7 cellular contexts compared by ENCODE assay signal in genomic region chr7:100803398-100804161, GRCh38. TPM values are rescaled to one million over a fixed set of nuclear protein-coding genes. Genes with fewer than 3 reads are reported as not detected.
DNase-seq lines count a peak whose midpoint lies in the region; ATAC-seq and TF ChIP-seq lines count a peak whose summit lies in the region.

No MANE protein-coding gene starts in this region.

- TF ChIP-seq CTCF in astrocyte of the cerebellum (IDR thresholded peaks at IDR 0.05; ENCODE audit: low read depth, low read length, missing control alignments) (no peak), hepatocyte (IDR thresholded peaks at IDR 0.05; ENCODE audit: poor library complexity) (no peak), gastrocnemius medialis (IDR thresholded peaks at IDR 0.05 in 4 of 5, conservative IDR thresholded peaks at IDR 0.05 in 1 of 5) (no peak)

- no peak for TF ChIP-seq POLR2A in gastrocnemius medialis (IDR thresholded peaks at IDR 0.05)

- H3K4me1 ChIP-seq in hepatocyte (ENCODE audit: insufficient read depth) (peaks cover 44% of the 10 kb centered on the region), gastrocnemius medialis (peaks cover 9 to 11% of the 10 kb centered on the region in 2 donors)

- H3K4me3 ChIP-seq in astrocyte of the cerebellum (ENCODE audit: low read depth, low read length) = no peak overlapping the region
- H3K4me3 ChIP-seq in hepatocyte = no peak overlapping the region
- H3K4me3 ChIP-seq in gastrocnemius medialis = no peak overlapping the region

- DNase-seq in G401 (ENCODE audit: low spot score) = peak; percentile 78
- DNase-seq in NCI-H82 (lab: John Stamatoyannopoulos, UW) = peak; percentile 96
- DNase-seq in astrocyte of the cerebellum (ENCODE audit: low read depth) = peak; percentile 84
- DNase-seq in hepatocyte (ENCODE audit: low spot score) = peak; percentile 90
- DNase-seq in gastrocnemius medialis = peak; percentile 32 to 44

- H3K27me3 ChIP-seq in hepatocyte (no peaks in the 10 kb centered on the region), gastrocnemius medialis (peaks cover 3 to 12% (median 10%) of the 10 kb centered on the region in 3 donors)

- peaks cover 2% of the 10 kb centered on the region for H3K79me2 ChIP-seq in hepatocyte

- intact Hi-C loops in gastrocnemius medialis (cut with DNase I; ENCODE audit: low total_unique reads) = loop anchor here (2.0 kb wide), 1 partner anchor 49 kb away; the partner anchor contains the start of gene SLC12A9

- ATAC-seq in GM19463 (IDR thresholded peaks at IDR 0.05; ENCODE audit: unreplicated experiment) (peak; percentile 99), HG03460 (IDR thresholded peaks at IDR 0.05; ENCODE audit: unreplicated experiment) (peak; percentile 97), gastrocnemius medialis (peak; percentile 82 to 84)

- in situ Hi-C loops in G401 (cut with HindIII; ENCODE audit: low sequenced_read_pairs) = no loop called here
- in situ Hi-C loops in astrocyte of the cerebellum (cut with HindIII; ENCODE audit: low sequenced_read_pairs) = no loop called here
- in situ Hi-C loops in gastrocnemius medialis (cut with MboI; ENCODE audit: low sequenced_read_pairs in 4 of 4) = no loop called here

- WGBS in hepatocyte (ENCODE audit: low lambda C conversion rate, missing lambda C conversion rate) = 57% methylated on average over 19 of the region's 19 CpGs

- H3K36me3 ChIP-seq in hepatocyte (replicated peaks; ENCODE audit: insufficient read depth, low read depth) = no peaks in the 10 kb centered on the region
- no peaks in the 10 kb centered on the region for H3K36me3 ChIP-seq in gastrocnemius medialis

- H3K27ac ChIP-seq in hepatocyte = peak overlapping the region; percentile 77
- peak overlapping the region in 1 of 4 donors; percentile 22 for H3K27ac ChIP-seq in gastrocnemius medialis

- no peak overlapping the region for H3K4me2 ChIP-seq in hepatocyte

- H2AFZ ChIP-seq in hepatocyte = no peak overlapping the region

- no peaks in the 10 kb centered on the region for H3K9me3 ChIP-seq in hepatocyte (ENCODE audit: low read depth)
- H3K9me3 ChIP-seq in gastrocnemius medialis = no peaks in the 10 kb centered on the region

- H4K20me1 ChIP-seq in hepatocyte (ENCODE audit: insufficient read depth, poor library complexity, severe bottlenecking) = no peaks in the 10 kb centered on the region

- H3K9me2 ChIP-seq in hepatocyte (replicated peaks; ENCODE audit: insufficient read depth) = no peaks in the 10 kb centered on the region

RNA-seq across cellular contexts. Expression of gene EPHB4, which starts 23.7 kb away (rescaled TPM):
- 86.6 and 107 TPM in 2 replicates for total RNA-seq in G401 (2014; rRNA removed; shearing (Covaris generic))
- 57.9 and 61.1 TPM in 2 replicates for total RNA-seq in hepatocyte
- 47.2 and 51.6 TPM in 2 replicates for polyA plus RNA-seq in hepatocyte
- total RNA-seq in gastrocnemius medialis = 10 to 100 TPM in 3 of 4 donors, 1 to 10 TPM in 1; 6.3 to 16.2 (median 12.3) TPM

RNA-seq across cellular contexts. Expression of gene SLC12A9, which starts 48.9 kb away (rescaled TPM):
- 15.8 and 25.8 TPM in 2 replicates for total RNA-seq in G401 (2014; rRNA removed; shearing (Covaris generic))
- total RNA-seq in hepatocyte (15.4 and 21.3 TPM in 2 replicates), gastrocnemius medialis (1 to 10 TPM; 2.5 to 4.3 (median 3.8) TPM)
- 17.1 and 23.5 TPM in 2 replicates for polyA plus RNA-seq in hepatocyte

Comparison
In these comparisons a context has a peak if more than half of its experiments do, and no peak if none do; other contexts are left out.
1. DNase-seq: peak in every context shown above with its lines; median percentile 96 in NCI-H82; 90 in hepatocyte; 84 in astrocyte of the cerebellum; 78 in G401; 38 in gastrocnemius medialis.